ENCODE assay signal across 8 cellular contexts in genomic region chr13:30865131-30866009, GRCh38. TPM values are rescaled to one million over a fixed set of nuclear protein-coding genes. Genes with fewer than 3 reads are reported as not detected.
DNase-seq lines count a peak whose midpoint lies in the region; ATAC-seq and TF ChIP-seq lines count a peak whose summit lies in the region.

No MANE protein-coding gene starts in this region.

- H3K27ac ChIP-seq in HL-60 (replicated peaks) = no peak overlapping the region

- TF ChIP-seq CTCF in AG10803 (conservative IDR thresholded peaks at IDR 0.05; ENCODE audit: low read length) (peak; percentile 95), HL-60 (IDR thresholded peaks at IDR 0.05; ENCODE audit: insufficient read depth, low read length) (peak; percentile 72), epithelial cell of proximal tubule (conservative IDR thresholded peaks at IDR 0.05; ENCODE audit: low read depth, low read length) (peak; percentile 96), mucosa of descending colon (IDR thresholded peaks at IDR 0.05) (peak; percentile 79)

- peak; percentile 81 for ATAC-seq in GM19025 (IDR thresholded peaks at IDR 0.05; ENCODE audit: low read depth, unreplicated experiment)
- peak; percentile 94 for ATAC-seq in mucosa of descending colon

- peak overlapping the region; percentile 54 for H3K4me3 ChIP-seq in AG10803 (ENCODE audit: low read length)
- H3K4me3 ChIP-seq in HL-60 (replicated peaks; ENCODE audit: insufficient read depth, low read length) = no peak overlapping the region
- no peak overlapping the region for H3K4me3 ChIP-seq in epithelial cell of proximal tubule (ENCODE audit: low read depth, low read length)
- H3K4me3 ChIP-seq in mucosa of descending colon = no peak overlapping the region

- H3K36me3 ChIP-seq in mucosa of descending colon (ENCODE audit: low read depth) = no peaks in the 10 kb centered on the region

- DNase-seq in AG10803 (ENCODE audit: low read depth) (peak; percentile 94), HL-60 (ENCODE audit: low read depth in 1 of 2, low spot score in 1 of 2) (peak; percentile 45 to 71), NOMO-1 (lab: John Stamatoyannopoulos, UW; ENCODE audit: unreplicated experiment in 2 of 2) (peak; percentile 75 to 86), epithelial cell of proximal tubule (ENCODE audit: low read depth) (no peak), mucosa of descending colon (peak; percentile 65 to 82 (median 73))
- DNase-seq in activated CD8-positive, alpha-beta memory T cell treated with anti-CD3 and anti-CD28 coated beads, Interleukin-2, amount 50 U/mL, for 4 hours = peak; percentile 38
- DNase-seq in stimulated activated CD8-positive, alpha-beta memory T cell treated with anti-CD3 and anti-CD28 coated beads, Interleukin-2, amount 100 ng/mL, for 1 hour (ENCODE audit: low read depth in 2 of 2) = peak; percentile 8 to 21

- H3K4me1 ChIP-seq in mucosa of descending colon (ENCODE audit: low read depth) = peaks cover 6% of the 10 kb centered on the region

- H3K27me3 ChIP-seq in HL-60 (ENCODE audit: insufficient read depth, poor library complexity, severe bottlenecking) = no peaks in the 10 kb centered on the region

- intact Hi-C loops in mucosa of descending colon (cut with DNase I, micrococcal nuclease) = loop anchor here in 1 of 2 donors (5.0 kb wide), 1 partner anchor 733 kb away; no protein-coding TSS in a partner anchor

- no peaks in the 10 kb centered on the region for H3K9me3 ChIP-seq in mucosa of descending colon

RNA-seq across cellular contexts. Expression of gene MEDAG, which starts 40.7 kb away (rescaled TPM):
- 0.07 and 0.17 TPM in 2 replicates for total RNA-seq in epithelial cell of proximal tubule
- 10 to 100 TPM in 1 of 3 donors, 1 to 10 TPM in 1, under 1 TPM in 1; 0.46 to 11.0 (median 8.9) TPM for total RNA-seq in mucosa of descending colon
